Comparison of ENCODE assay signal across 22 cellular contexts in the genomic region with DNA sequence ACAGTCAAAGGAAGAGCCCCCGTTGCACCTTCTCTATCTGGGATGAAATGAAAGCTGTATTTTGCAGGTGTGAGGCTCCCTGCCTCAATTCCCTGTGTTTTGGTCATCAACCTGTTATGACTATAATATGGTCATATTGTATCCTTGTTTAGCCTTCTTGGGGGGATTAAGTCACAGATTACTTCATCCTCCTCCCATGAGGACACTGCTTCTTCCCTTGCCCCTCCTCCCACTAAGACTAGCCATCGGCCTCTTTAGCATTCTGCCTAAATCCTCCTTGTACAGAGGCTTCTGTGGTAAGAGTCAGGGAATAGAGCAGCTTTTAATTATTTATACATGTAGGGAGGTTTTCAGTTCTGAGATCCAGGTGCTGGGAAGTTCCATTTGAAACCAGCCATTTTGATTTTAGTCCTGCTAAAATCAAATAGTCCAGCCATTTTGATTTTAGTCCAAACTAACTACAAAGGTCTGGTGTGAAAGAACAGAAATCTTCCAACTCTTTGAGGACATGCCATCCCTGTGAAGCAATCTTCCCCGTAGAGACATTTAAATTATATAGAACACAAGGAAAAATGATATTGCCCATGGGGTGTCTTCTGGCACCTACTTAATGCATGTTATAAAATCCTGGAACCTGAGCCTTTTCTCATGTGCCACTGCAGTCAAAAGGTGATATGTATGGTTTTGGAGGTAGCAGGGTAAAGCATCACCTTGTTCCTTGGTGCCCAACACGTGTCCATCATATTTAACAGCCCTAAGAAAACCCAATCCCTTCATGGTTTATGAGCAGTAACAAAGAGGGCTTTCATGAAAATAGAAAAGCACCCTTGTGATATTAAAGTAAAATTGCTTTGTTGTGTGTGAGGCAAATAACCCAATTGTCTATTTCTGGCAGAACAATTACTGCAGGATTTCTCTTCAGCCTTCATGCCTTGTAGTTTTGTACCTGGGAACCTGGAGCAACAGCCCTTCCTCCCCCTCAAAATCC. TPM values are rescaled to one million over a fixed set of nuclear protein-coding genes. Genes with fewer than 3 reads are reported as not detected.
"Had no signal": no experiment of that assay in that cellular context is flagged by ENCODE, and none has a peak within 500 bp of the region (broad histone marks: within the 10 kb centered on the region; RNA-seq: fewer than 3 reads in every experiment).

No MANE protein-coding gene starts in this region.

- H3K27ac ChIP-seq: gastroesophageal sphincter, heart right ventricle, neutrophil, right atrium auricular region had no signal

- H3K4me3 ChIP-seq: gastroesophageal sphincter, heart right ventricle, right atrium auricular region had no signal

- H3K9me3 Mint-ChIP-seq: endodermal cell; naive thymus-derived CD4-positive, alpha-beta T cell had no signal

- H3K4me3 Mint-ChIP-seq: endodermal cell; naive thymus-derived CD4-positive, alpha-beta T cell had no signal

- H3K9me3 ChIP-seq: gastroesophageal sphincter, heart right ventricle, neutrophil, right atrium auricular region had no signal

- DNase-seq: activated CD4-positive, alpha-beta T cell treated with anti-CD3 and anti-CD28 coated beads, Interleukin-2, amount 50 U/mL, for 48 hours; activated gamma-delta T cell treated with Interleukin-2 at 50 U/mL for 16 hours; activated T-cell treated with anti-CD3 and anti-CD28 coated beads, Interleukin-2, amount 50 U/mL, for 48 hours; aorta; endodermal cell; heart right ventricle; left colon; naive thymus-derived CD4-positive, alpha-beta T cell; small intestine; stimulated activated CD4-positive, alpha-beta T cell treated with anti-CD3 and anti-CD28 coated beads, Interleukin-4, amount 100 ng/mL, for 24 hours; stimulated activated naive CD4-positive, alpha-beta T cell; trophoblast cell had no signal

- H3K4me1 ChIP-seq: gastroesophageal sphincter, heart right ventricle, right atrium auricular region had no signal

- H3K27me3 ChIP-seq: gastroesophageal sphincter, heart right ventricle, neutrophil, right atrium auricular region had no signal

- H3K27me3 Mint-ChIP-seq: naive thymus-derived CD4-positive, alpha-beta T cell had no signal

- ATAC-seq: gastroesophageal sphincter; heart right ventricle; left colon; naive thymus-derived CD4-positive, alpha-beta T cell had no signal

RNA-seq across cellular contexts. Expression of gene ANGPTL7, which starts 26.2 kb away (rescaled TPM):
- total RNA-seq: bronchial epithelial cell; chondrocyte; dermis microvascular lymphatic vessel endothelial cell; endodermal cell; epithelial cell of proximal tubule; lung microvascular endothelial cell; mononuclear cell; naive thymus-derived CD4-positive, alpha-beta T cell; T-helper 1 cell treated with Interleukin-12 subunit alpha and Interleukin-12 subunit beta and Interleukin-4 antibody, amounts not matched to agents 30 ng/mL and 1 ng/mL, for 36 hours had no signal
